18 cellular contexts compared by ENCODE assay signal in genomic region chr11:108601150-108601549, GRCh38.
"Had no signal": no experiment of that assay in that cellular context is flagged by ENCODE, and none has a peak within 500 bp of the region (broad histone marks: within the 10 kb centered on the region; RNA-seq: fewer than 3 reads in every experiment).

No MANE protein-coding gene starts in this region.

- H3K4me3 ChIP-seq: coronary artery, esophagus muscularis mucosa, lower lobe of right lung, psoas muscle, spleen had no signal

- H3K9me3 Mint-ChIP-seq: neural crest cell; stimulated activated naive CD8-positive, alpha-beta T cell treated with anti-CD3 and anti-CD28 coated beads, Interleukin-15, Interleukin-2, amounts not matched to agents 100 ng/mL and 50 ng/mL, for 24 hours; type B pancreatic cell had no signal

- H3K36me3 Mint-ChIP-seq: type B pancreatic cell had no signal

- DNase-seq: activated CD4-positive, alpha-beta T cell treated with anti-CD3 and anti-CD28 coated beads, Interleukin-2, amount 50 U/mL, for 4 hours; activated CD4-positive, CD25-positive, alpha-beta regulatory T cell treated with anti-CD3 and anti-CD28 coated beads, Interleukin-2, amount 50 U/mL, for 72 hours; activated naive CD4-positive, alpha-beta T cell; activated T-cell treated with anti-CD3 and anti-CD28 coated beads for 4 hours; aorta; head of caudate nucleus; left colon; lower lobe of right lung; midbrain; psoas muscle; spleen; T-helper 9 cell had no signal

- H3K4me1 ChIP-seq: esophagus muscularis mucosa, lower lobe of right lung, psoas muscle, spleen had no signal

- H3K36me3 ChIP-seq: esophagus muscularis mucosa, lower lobe of right lung, spleen had no signal

- H3K9me3 ChIP-seq: esophagus muscularis mucosa, lower lobe of right lung, psoas muscle, spleen had no signal

- H3K27ac Mint-ChIP-seq: stimulated activated naive CD8-positive, alpha-beta T cell treated with anti-CD3 and anti-CD28 coated beads, Interleukin-15, Interleukin-2, amounts not matched to agents 100 ng/mL and 50 ng/mL, for 24 hours; type B pancreatic cell had no signal

- H3K4me3 Mint-ChIP-seq: neural crest cell; stimulated activated naive CD8-positive, alpha-beta T cell treated with anti-CD3 and anti-CD28 coated beads, Interleukin-15, Interleukin-2, amounts not matched to agents 100 ng/mL and 50 ng/mL, for 24 hours; type B pancreatic cell had no signal

- ATAC-seq: left colon, lower lobe of right lung, psoas muscle, sciatic nerve had no signal

- H3K27ac ChIP-seq: coronary artery, esophagus muscularis mucosa, lower lobe of right lung, psoas muscle, spleen had no signal
